Comparison of ENCODE assay signal across 29 cellular contexts in genomic region chr5:80031109-80031508, GRCh38. TPM values are rescaled to one million over a fixed set of nuclear protein-coding genes. Genes with fewer than 3 reads are reported as not detected.
"Had no signal": no experiment of that assay in that cellular context is flagged by ENCODE, and none has a peak within 500 bp of the region (broad histone marks: within the 10 kb centered on the region; RNA-seq: fewer than 3 reads in every experiment).

No MANE protein-coding gene starts in this region.

- H3K4me1 Mint-ChIP-seq: immature natural killer cell, nephron, neural crest cell had no signal

- DNase-seq: hypothalamus; immature natural killer cell; kidney; left colon; left lung; lower lobe of right lung; mammary epithelial cell; mesenchymal stem cell; nucleus accumbens; pancreas; posterior cingulate gyrus; retina; right cardiac atrium; stimulated activated CD4-positive, alpha-beta T cell treated with anti-CD3 and anti-CD28 coated beads, Interleukin-12 subunit alpha, Interleukin-12 subunit beta, amount 100 ng/mL, for 4 hours; stimulated activated CD4-positive, alpha-beta T cell treated with anti-CD3 and anti-CD28 coated beads, Interleukin-15, amount 100 ng/mL, for 24 hours; stimulated activated CD4-positive, alpha-beta T cell treated with anti-CD3 and anti-CD28 coated beads, Interleukin-2, amount 100 ng/mL, for 24 hours; stimulated activated CD4-positive, alpha-beta T cell treated with anti-CD3 and anti-CD28 coated beads, Interleukin-4, amount 100 ng/mL, for 1 hour; stimulated activated naive B cell treated with anti-CD40 and anti-IgM and Interleukin-4, amounts not matched to agents 10 μg/mL and 1 μg/mL and 100 μg/mL, for 72 hours; stimulated activated naive CD8-positive, alpha-beta T cell treated with anti-CD3 and anti-CD28 coated beads, Interleukin-15, Interleukin-2, amounts not matched to agents 100 U/mL and 50 U/mL, for 24 hours; stomach; testis; thyroid gland; transverse colon; upper lobe of right lung had no signal

- H3K36me3 Mint-ChIP-seq: immature natural killer cell had no signal

- H3K4me3 ChIP-seq: left lung, lower lobe of right lung, pancreas, prostate gland, skin epidermis, stomach, testis, thyroid gland, transverse colon, upper lobe of right lung had no signal

- H3K9me3 ChIP-seq: left lung, lower lobe of right lung, pancreas, prostate gland, stomach, testis, thyroid gland, transverse colon, upper lobe of right lung had no signal

- H3K27me3 ChIP-seq: testis, thyroid gland had no signal

- ATAC-seq: left colon; left lung; lower lobe of right lung; pancreas; right cardiac atrium; sciatic nerve; stimulated activated naive B cell treated with anti-CD40 and anti-IgM and Interleukin-4, amounts not matched to agents 10 μg/mL and 1 μg/mL and 100 μg/mL, for 72 hours; stimulated activated naive CD8-positive, alpha-beta T cell treated with anti-CD3 and anti-CD28 coated beads, Interleukin-15, Interleukin-2, amounts not matched to agents 100 U/mL and 50 U/mL, for 24 hours; upper lobe of right lung had no signal

- H3K36me3 ChIP-seq: left lung, lower lobe of right lung, pancreas, prostate gland, stomach, thyroid gland, transverse colon, upper lobe of right lung had no signal

- H3K27ac ChIP-seq: left lung, lower lobe of right lung, pancreas, prostate gland, skin epidermis, stomach, testis, thyroid gland, transverse colon, upper lobe of right lung had no signal

- H3K27ac Mint-ChIP-seq: immature natural killer cell; nephron; stimulated activated naive B cell treated with anti-CD40 and anti-IgM and Interleukin-4, amounts not matched to agents 10 μg/mL and 1 μg/mL and 100 μg/mL, for 72 hours had no signal

- H3K4me3 Mint-ChIP-seq: immature natural killer cell; nephron; neural crest cell; stimulated activated naive B cell treated with anti-CD40 and anti-IgM and Interleukin-4, amounts not matched to agents 10 μg/mL and 1 μg/mL and 100 μg/mL, for 72 hours had no signal

- H3K4me1 ChIP-seq: lower lobe of right lung, pancreas, prostate gland, testis, thyroid gland, upper lobe of right lung had no signal

RNA-seq across cellular contexts. Expression of gene THBS4, which starts 4.0 kb away (rescaled TPM):
- polyA plus RNA-seq: immature natural killer cell had no signal
